In the genomic region with DNA sequence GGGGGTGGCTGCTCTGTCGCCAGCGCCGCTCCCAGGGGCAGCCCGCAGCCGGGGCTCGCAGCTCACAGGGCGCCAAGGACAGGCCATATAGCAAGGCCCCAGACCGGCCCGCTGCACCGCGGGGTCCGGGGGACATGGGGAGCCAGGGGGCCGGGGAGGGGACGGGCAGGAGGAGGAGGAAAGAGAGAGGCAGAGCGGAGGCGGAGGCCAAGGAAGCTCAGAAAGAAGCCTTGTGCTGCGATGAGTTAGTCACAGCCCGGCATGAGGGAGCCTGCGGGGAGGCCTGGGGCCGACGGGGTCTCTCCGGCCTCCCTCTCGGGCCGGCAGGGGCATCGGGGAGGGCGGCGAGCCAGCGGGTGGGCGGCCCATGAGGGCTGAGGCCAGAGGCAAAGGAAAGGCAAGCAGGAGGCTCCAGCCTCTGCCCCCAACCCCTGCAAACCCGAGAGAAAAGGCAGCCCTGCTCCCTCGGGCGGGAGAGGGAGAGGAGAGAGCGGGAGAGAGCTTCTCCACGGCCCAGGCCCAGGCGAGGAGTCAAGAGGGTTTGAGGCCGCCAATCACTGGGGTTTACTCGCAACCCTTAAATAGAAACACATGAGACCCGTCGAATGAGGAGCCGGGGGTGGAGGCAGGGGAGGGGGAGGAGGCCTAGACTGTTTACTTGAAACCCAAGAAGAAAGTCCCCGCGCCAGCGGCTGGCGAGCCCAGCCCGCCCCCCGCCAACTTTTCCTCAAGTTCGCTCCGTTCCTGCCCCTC, we compare ENCODE assay signal across 8 cellular contexts.
DNase-seq lines count a peak whose midpoint lies in the region; ATAC-seq, FAIRE-seq and TF ChIP-seq lines count a peak whose summit lies in the region.
"Had no signal": no experiment of that assay in that cellular context is flagged by ENCODE, and none has a peak within 500 bp of the region (broad histone marks: within the 10 kb centered on the region; RNA-seq: fewer than 3 reads in every experiment).

No MANE protein-coding gene starts in this region.

- H3K4me3 ChIP-seq in heart right ventricle (peak overlapping the region; percentile 8 to 81 (median 65)), rectal smooth muscle tissue (ENCODE audit: low read length) (peak overlapping the region; percentile 82)

- FAIRE-seq in GM19239 (lab: Jason Lieb, UNC), result no peak
- FAIRE-seq: colon had no signal

- peaks cover 9% of the 10 kb centered on the region for H3K36me3 Mint-ChIP-seq in activated naive CD8-positive, alpha-beta T cell

- H3K27me3 Mint-ChIP-seq in activated naive CD8-positive, alpha-beta T cell, result no peaks in the 10 kb centered on the region

- H3K27me3 ChIP-seq in heart right ventricle (no peaks in the 10 kb centered on the region), rectal smooth muscle tissue (ENCODE audit: control insufficient read depth, insufficient read depth, low read length) (no peaks in the 10 kb centered on the region)

- 29 to 37% methylated on average over 44 to 48 of the region's 48 CpGs for WGBS in heart right ventricle, 2 donors

- peaks cover 17% of the 10 kb centered on the region for H3K4me1 Mint-ChIP-seq in activated naive CD8-positive, alpha-beta T cell (ENCODE audit: low read depth)

- intact Hi-C loops in heart right ventricle (cut with DNase I), result loop anchor here in 1 of 10 donors (10.0 kb wide), 1 partner anchor 47 kb away; no protein-coding TSS in a partner anchor

- peak; percentile 53 for DNase-seq in GM19239 (ENCODE audit: insufficient read length, low spot score)
- DNase-seq in NCI-H774 (lab: John Stamatoyannopoulos, UW), result peak; percentile 51
- DNase-seq in heart right ventricle, result peak; percentile 80 to 87
- DNase-seq in RPMI8226, result no peak

- peaks cover 0 to 11% (median 0%) of the 10 kb centered on the region in 11 donors for H3K9me3 ChIP-seq in heart right ventricle

- no peaks in the 10 kb centered on the region for H3K9me3 Mint-ChIP-seq in activated naive CD8-positive, alpha-beta T cell (ENCODE audit: low read depth)

- peak overlapping the region; percentile 68 for H3K27ac Mint-ChIP-seq in activated naive CD8-positive, alpha-beta T cell

- H3K4me1 ChIP-seq in heart right ventricle, result peaks cover 9 to 69% (median 57%) of the 10 kb centered on the region in 9 donors
- peaks cover 23% of the 10 kb centered on the region for H3K4me1 ChIP-seq in rectal smooth muscle tissue (ENCODE audit: control insufficient read depth, insufficient read depth, low read length)

- H3K4me3 Mint-ChIP-seq in activated naive CD8-positive, alpha-beta T cell, result peak overlapping the region; percentile 85

- H3K36me3 ChIP-seq in heart right ventricle (peaks cover 0 to 35% (median 8%) of the 10 kb centered on the region in 9 donors), rectal smooth muscle tissue (ENCODE audit: control insufficient read depth, insufficient read depth, low read length) (peaks cover 22% of the 10 kb centered on the region)

- H3K27ac ChIP-seq in heart right ventricle (peak overlapping the region; percentile 76 to 95 (median 90)), rectal smooth muscle tissue (ENCODE audit: low read depth, low read length) (peak overlapping the region; percentile 96)

- peak in 1 of 9 donors; percentile 16 for TF ChIP-seq CTCF in heart right ventricle (IDR thresholded peaks at IDR 0.05)

- ATAC-seq in heart right ventricle (peak; percentile 65 to 79 (median 76)), GM18858 (IDR thresholded peaks at IDR 0.05; ENCODE audit: unreplicated experiment) (no peak)

- peak overlapping the region; percentile 70 for H3K9ac ChIP-seq in rectal smooth muscle tissue (ENCODE audit: low read length)
